16 cellular contexts compared by ENCODE assay signal in genomic region chr10:5552376-5553321, GRCh38. TPM values are rescaled to one million over a fixed set of nuclear protein-coding genes. Genes with fewer than 3 reads are reported as not detected.
A peak's percentile ranks its signal among the peaks of the same experiment; 100 is the strongest.
DNase-seq lines count a peak whose midpoint lies in the region; ATAC-seq, FAIRE-seq and TF ChIP-seq lines count a peak whose summit lies in the region.
"Had no signal": no experiment of that assay in that cellular context is flagged by ENCODE, and none has a peak within 500 bp of the region (broad histone marks: within the 10 kb centered on the region; RNA-seq: fewer than 3 reads in every experiment).

No MANE protein-coding gene starts in this region.

- H3K9ac ChIP-seq in smooth muscle cell (ENCODE audit: low read depth) = no peak overlapping the region

- no peak overlapping the region for H3K4me3 ChIP-seq in smooth muscle cell
- H3K4me3 ChIP-seq: tibial nerve had no signal

- no peak overlapping the region for H3K4me3 Mint-ChIP-seq in activated T-cell treated with anti-CD3 and anti-CD28 coated beads, Interleukin-2, amount 50 U/mL, for 24 hours
- H3K4me3 Mint-ChIP-seq in T-cell (peak overlapping the region; percentile 34 to 72 (median 55)), glutamatergic neuron (ENCODE audit: unreplicated experiment) (no peak overlapping the region)

- no peaks in the 10 kb centered on the region for H3K9me3 ChIP-seq in smooth muscle cell (replicated peaks; ENCODE audit: low read depth)
- H3K9me3 ChIP-seq: tibial nerve had no signal

- H3K36me3 ChIP-seq in smooth muscle cell (ENCODE audit: low read depth) = no peaks in the 10 kb centered on the region
- H3K36me3 ChIP-seq: tibial nerve had no signal

- H3K4me2 ChIP-seq in smooth muscle cell = peak overlapping the region; percentile 31

- H3K79me2 ChIP-seq in smooth muscle cell (ENCODE audit: low read depth) = no peaks in the 10 kb centered on the region

- H3F3A ChIP-seq in smooth muscle cell (ENCODE audit: low read depth) = peaks cover 14% of the 10 kb centered on the region

- TF ChIP-seq CTCF in glutamatergic neuron (IDR thresholded peaks at IDR 0.05; ENCODE audit: partially characterized antibody, unreplicated experiment) = no peak
- no peak for TF ChIP-seq CTCF in smooth muscle cell (IDR thresholded peaks at IDR 0.05; ENCODE audit: borderline replicate concordance, insufficient read depth, poor library complexity, severe bottlenecking)

- no peak for ATAC-seq in T-cell (replicated peaks in 1 of 4)
- no peak for ATAC-seq in GM19328 (IDR thresholded peaks at IDR 0.05; ENCODE audit: unreplicated experiment)
- ATAC-seq in HG03469 (IDR thresholded peaks at IDR 0.05; ENCODE audit: unreplicated experiment) = no peak

- H3K4me1 Mint-ChIP-seq in activated T-cell treated with anti-CD3 and anti-CD28 coated beads, Interleukin-2, amount 50 U/mL, for 24 hours (ENCODE audit: low read depth) = peaks cover 43% of the 10 kb centered on the region
- H3K4me1 Mint-ChIP-seq in T-cell (peaks cover 30 to 39% (median 38%) of the 10 kb centered on the region in 3 donors), glutamatergic neuron (ENCODE audit: low read depth, unreplicated experiment) (peaks cover 5% of the 10 kb centered on the region)

- peaks cover 11% of the 10 kb centered on the region for H3K4me1 ChIP-seq in smooth muscle cell (ENCODE audit: low read depth)

- peaks cover 5% of the 10 kb centered on the region for H3K27me3 Mint-ChIP-seq in activated T-cell treated with anti-CD3 and anti-CD28 coated beads, Interleukin-2, amount 50 U/mL, for 24 hours
- H3K27me3 Mint-ChIP-seq in T-cell = peaks cover 0 to 3% of the 10 kb centered on the region in 2 donors
- peaks cover 7% of the 10 kb centered on the region for H3K27me3 Mint-ChIP-seq in glutamatergic neuron (ENCODE audit: unreplicated experiment)
- H3K27me3 Mint-ChIP-seq: activated naive CD4-positive, alpha-beta T cell treated with anti-CD3 and anti-CD28 coated beads, Interleukin-2, amount 50 U/mL, for 24 hours had no signal

- 91% methylated on average over 23 of the region's 23 CpGs for WGBS in smooth muscle cell (ENCODE audit: low lambda C conversion rate)

- H4K20me1 ChIP-seq in smooth muscle cell (ENCODE audit: low read depth) = no peaks in the 10 kb centered on the region

- peak overlapping the region; percentile 95 for H3K27ac ChIP-seq in smooth muscle cell (ENCODE audit: low read depth)

- POLR2A ChIA-PET in T-cell (lab: Charles Lee) = interaction anchor here in 1 of 2 donors (0.7 kb wide), 1 partner anchor 13 kb away, joined by 3 read pairs; no protein-coding TSS in a partner anchor

- no peaks in the 10 kb centered on the region for H3K36me3 Mint-ChIP-seq in activated T-cell treated with anti-CD3 and anti-CD28 coated beads, Interleukin-2, amount 50 U/mL, for 24 hours (ENCODE audit: low read depth)
- H3K36me3 Mint-ChIP-seq in T-cell (no peaks in the 10 kb centered on the region), glutamatergic neuron (ENCODE audit: unreplicated experiment) (no peaks in the 10 kb centered on the region)
- H3K36me3 Mint-ChIP-seq: activated naive CD4-positive, alpha-beta T cell treated with anti-CD3 and anti-CD28 coated beads, Interleukin-2, amount 50 U/mL, for 24 hours had no signal

- CTCF ChIA-PET in T-cell (lab: Charles Lee) = no interaction called here

- no peak overlapping the region for H2AFZ ChIP-seq in smooth muscle cell (ENCODE audit: low read depth)

- H3K27me3 ChIP-seq in smooth muscle cell (ENCODE audit: low read depth) = no peaks in the 10 kb centered on the region
- H3K27me3 ChIP-seq: tibial nerve had no signal

- peak; percentile 31 for DNase-seq in activated T-cell treated with anti-CD3 and anti-CD28 coated beads, Interleukin-2, amount 50 U/mL, for 24 hours
- DNase-seq in activated T-cell treated with anti-CD3 and anti-CD28 coated beads for 4 hours (no peak), T-cell (no peak), glutamatergic neuron (peak; percentile 3), smooth muscle cell (lab: John Stamatoyannopoulos, UW; ENCODE audit: unreplicated experiment) (no peak), urothelium cell line (ENCODE audit: low spot score) (no peak)
- DNase-seq: activated CD4-positive, CD25-positive, alpha-beta regulatory T cell; NCI-H524 treated with DMSO at 0.1 percent for 48 hours; SHP77 treated with DMSO at 0.1 percent for 48 hours had no signal

- no peak for FAIRE-seq in urothelium cell line (lab: Jason Lieb, UNC)
- FAIRE-seq: colon, H1 had no signal

- no peaks in the 10 kb centered on the region for H3K9me3 Mint-ChIP-seq in activated T-cell treated with anti-CD3 and anti-CD28 coated beads, Interleukin-2, amount 50 U/mL, for 24 hours
- H3K9me3 Mint-ChIP-seq in T-cell (no peaks in the 10 kb centered on the region), glutamatergic neuron (ENCODE audit: unreplicated experiment) (no peaks in the 10 kb centered on the region)
- H3K9me3 Mint-ChIP-seq: activated naive CD4-positive, alpha-beta T cell treated with anti-CD3 and anti-CD28 coated beads, Interleukin-2, amount 50 U/mL, for 24 hours had no signal

- H3K27ac Mint-ChIP-seq in activated T-cell treated with anti-CD3 and anti-CD28 coated beads, Interleukin-2, amount 50 U/mL, for 24 hours = peak overlapping the region; percentile 78
- peak overlapping the region; percentile 78 to 84 for H3K27ac Mint-ChIP-seq in T-cell
- no peak overlapping the region for H3K27ac Mint-ChIP-seq in glutamatergic neuron (ENCODE audit: unreplicated experiment)
- H3K27ac Mint-ChIP-seq: activated naive CD4-positive, alpha-beta T cell treated with anti-CD3 and anti-CD28 coated beads, Interleukin-2, amount 50 U/mL, for 24 hours had no signal

RNA-seq across cellular contexts. Expression of gene CALML3, which starts 27.9 kb away (rescaled TPM):
- total RNA-seq in T-cell (not detected), glutamatergic neuron (ENCODE audit: unreplicated experiment) (not detected), smooth muscle cell (0.04 and 0.49 TPM in 2 replicates)
- 0.20 TPM in 1 of 2 replicates, not detected in the other for polyA plus RNA-seq in smooth muscle cell
- total RNA-seq: H1, myocyte, tibial nerve had no signal
- polyA plus RNA-seq: H1 had no signal

RNA-seq across cellular contexts. Expression of gene CALML5, which starts 53.3 kb away (rescaled TPM):
- total RNA-seq in T-cell = not detected
- total RNA-seq in glutamatergic neuron (ENCODE audit: unreplicated experiment) = not detected
- total RNA-seq in smooth muscle cell = 15.1 and 24.3 TPM in 2 replicates
- 16.5 and 18.1 TPM in 2 replicates for polyA plus RNA-seq in smooth muscle cell
- total RNA-seq: H1, myocyte, tibial nerve had no signal
- polyA plus RNA-seq: H1 had no signal

Comparison
In these comparisons a context has a peak if more than half of its experiments do, and no peak if none do; other contexts are left out.
1. DNase-seq: peak in activated T-cell treated with anti-CD3 and anti-CD28 coated beads, Interleukin-2, amount 50 U/mL, for 24 hours (single experiment) and glutamatergic neuron (single experiment); none in activated T-cell treated with anti-CD3 and anti-CD28 coated beads for 4 hours (single experiment), T-cell (0 of 34), smooth muscle cell (single experiment) and urothelium cell line (single experiment).
2. H3K4me3 Mint-ChIP-seq: peak in T-cell (3 of 3); none in activated T-cell treated with anti-CD3 and anti-CD28 coated beads, Interleukin-2, amount 50 U/mL, for 24 hours (single experiment) and glutamatergic neuron (single experiment).
3. RNA of gene CALML5, which starts 53.3 kb away (total RNA-seq): 15.1 to 24.3 TPM in smooth muscle cell; not detected in T-cell and not detected in glutamatergic neuron (single experiment); every median in the first group is over 10 times any median in the second.